In the genomic region with DNA sequence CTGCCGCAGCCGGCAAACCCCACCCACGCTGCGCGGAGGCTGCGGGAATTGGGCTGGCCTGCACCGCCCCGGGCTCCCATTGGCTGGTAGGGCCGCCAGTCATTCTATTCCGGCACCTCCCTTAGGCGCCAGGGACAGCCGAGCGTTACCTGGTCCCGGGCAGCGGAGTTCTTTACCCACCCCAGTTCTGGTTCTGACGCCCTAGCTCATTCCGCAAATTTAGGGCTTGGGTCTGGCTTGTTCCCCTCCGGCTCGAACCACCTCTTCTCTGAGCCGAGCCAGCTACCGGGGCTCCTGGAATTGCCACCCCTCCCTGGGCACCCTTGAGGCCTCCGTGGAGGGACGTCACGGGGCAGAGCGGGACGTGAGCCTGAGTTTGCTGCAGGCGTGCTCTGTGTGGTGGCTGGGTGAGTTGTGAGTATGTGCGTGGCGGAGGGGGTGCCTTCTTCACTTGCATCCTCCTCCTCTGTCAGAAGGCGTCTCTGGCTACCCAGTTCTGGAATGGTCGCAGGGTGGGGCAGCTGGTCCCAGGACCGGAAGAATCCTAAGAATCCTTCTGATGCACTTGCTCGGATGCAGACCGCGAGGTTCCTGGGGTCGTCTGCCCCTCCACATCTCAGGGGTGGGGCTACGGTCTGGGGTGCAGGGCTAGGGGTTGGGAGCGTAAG, we compare ENCODE assay signal across 1 cellular context.
A peak's percentile ranks its signal among the peaks of the same experiment; 100 is the strongest.
TF ChIP-seq lines count a peak whose summit lies in the region.

Gene PDZD7 (minus strand): TSS at position 2 of the 668 bp plus-strand sequence. CDS start 910 bp downstream, outside the sequence.
A gene with protein sequence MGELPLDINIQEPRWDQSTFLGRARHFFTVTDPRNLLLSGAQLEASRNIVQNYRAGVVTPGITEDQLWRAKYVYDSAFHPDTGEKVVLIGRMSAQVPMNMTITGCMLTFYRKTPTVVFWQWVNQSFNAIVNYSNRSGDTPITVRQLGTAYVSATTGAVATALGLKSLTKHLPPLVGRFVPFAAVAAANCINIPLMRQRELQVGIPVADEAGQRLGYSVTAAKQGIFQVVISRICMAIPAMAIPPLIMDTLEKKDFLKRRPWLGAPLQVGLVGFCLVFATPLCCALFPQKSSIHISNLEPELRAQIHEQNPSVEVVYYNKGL (plus strand): TSS at position 107 of the 668 bp plus-strand sequence. CDS start 3,461 bp downstream, outside the sequence.

TF ChIP-seq in GM12878, 131 proteins besides CTCF, POLR2A, EP300 and RAD21 (continued from another document and continues in another):
- TF ChIP-seq E2F4 (IDR thresholded peaks at IDR 0.05; ENCODE audit: low read depth, low read length) (no peak), BRCA1 (IDR thresholded peaks at IDR 0.05; ENCODE audit: low read depth, low read length) (no peak), TAF1 (IDR thresholded peaks at IDR 0.05; ENCODE audit: borderline replicate concordance, low read depth, low read length) (no peak), CHD2 (IDR thresholded peaks at IDR 0.05; ENCODE audit: borderline replicate concordance, low read depth, low read length) (peak; percentile 90), ASH2L (IDR thresholded peaks at IDR 0.05; ENCODE audit: borderline replicate concordance, low read depth) (no peak), GABPA (IDR thresholded peaks at IDR 0.05; ENCODE audit: low read depth) (no peak), ZSCAN29 (IDR thresholded peaks at IDR 0.05) (no peak), POLR2AphosphoS5 (IDR thresholded peaks at IDR 0.05; ENCODE audit: low read length) (no peak), BACH1 (IDR thresholded peaks at IDR 0.05; ENCODE audit: borderline replicate concordance) (no peak), CHD1 (IDR thresholded peaks at IDR 0.05; ENCODE audit: low read depth, low read length) (no peak), FOS (IDR thresholded peaks at IDR 0.05; ENCODE audit: borderline replicate concordance, extremely low read depth, insufficient read length) (peak; percentile 67), CEBPB (IDR thresholded peaks at IDR 0.05; ENCODE audit: borderline replicate concordance in 1 of 2, low read depth in 2 of 2, low read length in 2 of 2) (no peak), CBFB (IDR thresholded peaks at IDR 0.05; ENCODE audit: low read depth) (no peak), SMC3 (IDR thresholded peaks at IDR 0.05; ENCODE audit: borderline replicate concordance, low read length) (no peak), SMAD5 (IDR thresholded peaks at IDR 0.05; ENCODE audit: low read depth) (no peak), ZBED1 (IDR thresholded peaks at IDR 0.05; ENCODE audit: borderline replicate concordance) (no peak), CHD4 (IDR thresholded peaks at IDR 0.05) (no peak), GATAD2B (conservative IDR thresholded peaks at IDR 0.05; ENCODE audit: low read depth) (no peak), CREM (IDR thresholded peaks at IDR 0.05; ENCODE audit: low read depth) (no peak), ETV6 (conservative IDR thresholded peaks at IDR 0.05 in 1 of 2, IDR thresholded peaks at IDR 0.05 in 1 of 2; ENCODE audit: borderline replicate concordance in 1 of 2, low read depth in 1 of 2) (no peak), BHLHE40 (IDR thresholded peaks at IDR 0.05; ENCODE audit: borderline replicate concordance in 1 of 2, low read depth in 2 of 2, low read length in 1 of 2) (peak in 1 of 2 experiments; percentile 13; a peak in 1 of 4 replicates), TARDBP (IDR thresholded peaks at IDR 0.05; ENCODE audit: borderline replicate concordance) (no peak), MEF2A (IDR thresholded peaks at IDR 0.05; ENCODE audit: insufficient read depth, low read depth, low read length) (no peak), POLR2AphosphoS2 (IDR thresholded peaks at IDR 0.05; ENCODE audit: low read depth, low read length) (no peak), NBN (IDR thresholded peaks at IDR 0.05) (no peak), MYC (IDR thresholded peaks at IDR 0.05; ENCODE audit: insufficient read depth, insufficient read length, insufficient replicate concordance, low read length, severe bottlenecking) (peak; percentile 21), ZNF207 (IDR thresholded peaks at IDR 0.05; ENCODE audit: borderline replicate concordance) (no peak), RBBP5 (conservative IDR thresholded peaks at IDR 0.05) (no peak), NR2F1 (conservative IDR thresholded peaks at IDR 0.05) (no peak)
- TF ChIP-seq, protein P1, sequence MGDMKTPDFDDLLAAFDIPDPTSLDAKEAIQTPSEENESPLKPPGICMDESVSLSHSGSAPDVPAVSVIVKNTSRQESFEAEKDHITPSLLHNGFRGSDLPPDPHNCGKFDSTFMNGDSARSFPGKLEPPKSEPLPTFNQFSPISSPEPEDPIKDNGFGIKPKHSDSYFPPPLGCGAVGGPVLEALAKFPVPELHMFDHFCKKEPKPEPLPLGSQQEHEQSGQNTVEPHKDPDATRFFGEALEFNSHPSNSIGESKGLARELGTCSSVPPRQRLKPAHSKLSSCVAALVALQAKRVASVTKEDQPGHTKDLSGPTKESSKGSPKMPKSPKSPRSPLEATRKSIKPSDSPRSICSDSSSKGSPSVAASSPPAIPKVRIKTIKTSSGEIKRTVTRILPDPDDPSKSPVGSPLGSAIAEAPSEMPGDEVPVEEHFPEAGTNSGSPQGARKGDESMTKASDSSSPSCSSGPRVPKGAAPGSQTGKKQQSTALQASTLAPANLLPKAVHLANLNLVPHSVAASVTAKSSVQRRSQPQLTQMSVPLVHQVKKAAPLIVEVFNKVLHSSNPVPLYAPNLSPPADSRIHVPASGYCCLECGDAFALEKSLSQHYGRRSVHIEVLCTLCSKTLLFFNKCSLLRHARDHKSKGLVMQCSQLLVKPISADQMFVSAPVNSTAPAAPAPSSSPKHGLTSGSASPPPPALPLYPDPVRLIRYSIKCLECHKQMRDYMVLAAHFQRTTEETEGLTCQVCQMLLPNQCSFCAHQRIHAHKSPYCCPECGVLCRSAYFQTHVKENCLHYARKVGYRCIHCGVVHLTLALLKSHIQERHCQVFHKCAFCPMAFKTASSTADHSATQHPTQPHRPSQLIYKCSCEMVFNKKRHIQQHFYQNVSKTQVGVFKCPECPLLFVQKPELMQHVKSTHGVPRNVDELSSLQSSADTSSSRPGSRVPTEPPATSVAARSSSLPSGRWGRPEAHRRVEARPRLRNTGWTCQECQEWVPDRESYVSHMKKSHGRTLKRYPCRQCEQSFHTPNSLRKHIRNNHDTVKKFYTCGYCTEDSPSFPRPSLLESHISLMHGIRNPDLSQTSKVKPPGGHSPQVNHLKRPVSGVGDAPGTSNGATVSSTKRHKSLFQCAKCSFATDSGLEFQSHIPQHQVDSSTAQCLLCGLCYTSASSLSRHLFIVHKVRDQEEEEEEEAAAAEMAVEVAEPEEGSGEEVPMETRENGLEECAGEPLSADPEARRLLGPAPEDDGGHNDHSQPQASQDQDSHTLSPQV (IDR thresholded peaks at IDR 0.05), result no peak
- TF ChIP-seq, protein P2, sequence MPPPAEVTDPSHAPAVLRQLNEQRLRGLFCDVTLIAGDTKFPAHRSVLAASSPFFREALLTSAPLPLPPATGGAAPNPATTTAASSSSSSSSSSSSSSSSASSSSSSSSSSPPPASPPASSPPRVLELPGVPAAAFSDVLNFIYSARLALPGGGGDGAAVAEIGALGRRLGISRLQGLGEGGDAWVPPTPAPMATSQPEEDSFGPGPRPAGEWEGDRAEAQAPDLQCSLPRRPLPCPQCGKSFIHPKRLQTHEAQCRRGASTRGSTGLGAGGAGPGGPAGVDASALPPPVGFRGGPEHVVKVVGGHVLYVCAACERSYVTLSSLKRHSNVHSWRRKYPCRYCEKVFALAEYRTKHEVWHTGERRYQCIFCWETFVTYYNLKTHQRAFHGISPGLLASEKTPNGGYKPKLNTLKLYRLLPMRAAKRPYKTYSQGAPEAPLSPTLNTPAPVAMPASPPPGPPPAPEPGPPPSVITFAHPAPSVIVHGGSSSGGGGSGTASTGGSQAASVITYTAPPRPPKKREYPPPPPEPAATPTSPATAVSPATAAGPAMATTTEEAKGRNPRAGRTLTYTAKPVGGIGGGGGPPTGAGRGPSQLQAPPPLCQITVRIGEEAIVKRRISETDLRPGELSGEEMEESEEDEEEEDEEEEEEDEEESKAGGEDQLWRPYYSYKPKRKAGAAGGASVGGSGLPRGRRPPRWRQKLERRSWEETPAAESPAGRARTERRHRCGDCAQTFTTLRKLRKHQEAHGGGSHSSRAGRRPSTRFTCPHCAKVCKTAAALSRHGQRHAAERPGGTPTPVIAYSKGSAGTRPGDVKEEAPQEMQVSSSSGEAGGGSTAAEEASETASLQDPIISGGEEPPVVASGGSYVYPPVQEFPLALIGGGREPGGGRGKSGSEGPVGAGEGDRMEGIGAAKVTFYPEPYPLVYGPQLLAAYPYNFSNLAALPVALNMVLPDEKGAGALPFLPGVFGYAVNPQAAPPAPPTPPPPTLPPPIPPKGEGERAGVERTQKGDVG (CRISPR knock-in tag; IDR thresholded peaks at IDR 0.05), result no peak
- TF ChIP-seq, protein P3, sequence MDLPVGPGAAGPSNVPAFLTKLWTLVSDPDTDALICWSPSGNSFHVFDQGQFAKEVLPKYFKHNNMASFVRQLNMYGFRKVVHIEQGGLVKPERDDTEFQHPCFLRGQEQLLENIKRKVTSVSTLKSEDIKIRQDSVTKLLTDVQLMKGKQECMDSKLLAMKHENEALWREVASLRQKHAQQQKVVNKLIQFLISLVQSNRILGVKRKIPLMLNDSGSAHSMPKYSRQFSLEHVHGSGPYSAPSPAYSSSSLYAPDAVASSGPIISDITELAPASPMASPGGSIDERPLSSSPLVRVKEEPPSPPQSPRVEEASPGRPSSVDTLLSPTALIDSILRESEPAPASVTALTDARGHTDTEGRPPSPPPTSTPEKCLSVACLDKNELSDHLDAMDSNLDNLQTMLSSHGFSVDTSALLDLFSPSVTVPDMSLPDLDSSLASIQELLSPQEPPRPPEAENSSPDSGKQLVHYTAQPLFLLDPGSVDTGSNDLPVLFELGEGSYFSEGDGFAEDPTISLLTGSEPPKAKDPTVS (IDR thresholded peaks at IDR 0.05; ENCODE audit: low read depth, low read length), result no peak
- TF ChIP-seq, protein P4, sequence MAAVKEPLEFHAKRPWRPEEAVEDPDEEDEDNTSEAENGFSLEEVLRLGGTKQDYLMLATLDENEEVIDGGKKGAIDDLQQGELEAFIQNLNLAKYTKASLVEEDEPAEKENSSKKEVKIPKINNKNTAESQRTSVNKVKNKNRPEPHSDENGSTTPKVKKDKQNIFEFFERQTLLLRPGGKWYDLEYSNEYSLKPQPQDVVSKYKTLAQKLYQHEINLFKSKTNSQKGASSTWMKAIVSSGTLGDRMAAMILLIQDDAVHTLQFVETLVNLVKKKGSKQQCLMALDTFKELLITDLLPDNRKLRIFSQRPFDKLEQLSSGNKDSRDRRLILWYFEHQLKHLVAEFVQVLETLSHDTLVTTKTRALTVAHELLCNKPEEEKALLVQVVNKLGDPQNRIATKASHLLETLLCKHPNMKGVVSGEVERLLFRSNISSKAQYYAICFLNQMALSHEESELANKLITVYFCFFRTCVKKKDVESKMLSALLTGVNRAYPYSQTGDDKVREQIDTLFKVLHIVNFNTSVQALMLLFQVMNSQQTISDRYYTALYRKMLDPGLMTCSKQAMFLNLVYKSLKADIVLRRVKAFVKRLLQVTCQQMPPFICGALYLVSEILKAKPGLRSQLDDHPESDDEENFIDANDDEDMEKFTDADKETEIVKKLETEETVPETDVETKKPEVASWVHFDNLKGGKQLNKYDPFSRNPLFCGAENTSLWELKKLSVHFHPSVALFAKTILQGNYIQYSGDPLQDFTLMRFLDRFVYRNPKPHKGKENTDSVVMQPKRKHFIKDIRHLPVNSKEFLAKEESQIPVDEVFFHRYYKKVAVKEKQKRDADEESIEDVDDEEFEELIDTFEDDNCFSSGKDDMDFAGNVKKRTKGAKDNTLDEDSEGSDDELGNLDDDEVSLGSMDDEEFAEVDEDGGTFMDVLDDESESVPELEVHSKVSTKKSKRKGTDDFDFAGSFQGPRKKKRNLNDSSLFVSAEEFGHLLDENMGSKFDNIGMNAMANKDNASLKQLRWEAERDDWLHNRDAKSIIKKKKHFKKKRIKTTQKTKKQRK (IDR thresholded peaks at IDR 0.05; ENCODE audit: low read depth, low read length), result no peak
- TF ChIP-seq, protein P5, sequence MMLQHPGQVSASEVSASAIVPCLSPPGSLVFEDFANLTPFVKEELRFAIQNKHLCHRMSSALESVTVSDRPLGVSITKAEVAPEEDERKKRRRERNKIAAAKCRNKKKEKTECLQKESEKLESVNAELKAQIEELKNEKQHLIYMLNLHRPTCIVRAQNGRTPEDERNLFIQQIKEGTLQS (IDR thresholded peaks at IDR 0.05; ENCODE audit: borderline replicate concordance, extremely low read depth, low read depth, low read length), result no peak
- TF ChIP-seq, protein P6, sequence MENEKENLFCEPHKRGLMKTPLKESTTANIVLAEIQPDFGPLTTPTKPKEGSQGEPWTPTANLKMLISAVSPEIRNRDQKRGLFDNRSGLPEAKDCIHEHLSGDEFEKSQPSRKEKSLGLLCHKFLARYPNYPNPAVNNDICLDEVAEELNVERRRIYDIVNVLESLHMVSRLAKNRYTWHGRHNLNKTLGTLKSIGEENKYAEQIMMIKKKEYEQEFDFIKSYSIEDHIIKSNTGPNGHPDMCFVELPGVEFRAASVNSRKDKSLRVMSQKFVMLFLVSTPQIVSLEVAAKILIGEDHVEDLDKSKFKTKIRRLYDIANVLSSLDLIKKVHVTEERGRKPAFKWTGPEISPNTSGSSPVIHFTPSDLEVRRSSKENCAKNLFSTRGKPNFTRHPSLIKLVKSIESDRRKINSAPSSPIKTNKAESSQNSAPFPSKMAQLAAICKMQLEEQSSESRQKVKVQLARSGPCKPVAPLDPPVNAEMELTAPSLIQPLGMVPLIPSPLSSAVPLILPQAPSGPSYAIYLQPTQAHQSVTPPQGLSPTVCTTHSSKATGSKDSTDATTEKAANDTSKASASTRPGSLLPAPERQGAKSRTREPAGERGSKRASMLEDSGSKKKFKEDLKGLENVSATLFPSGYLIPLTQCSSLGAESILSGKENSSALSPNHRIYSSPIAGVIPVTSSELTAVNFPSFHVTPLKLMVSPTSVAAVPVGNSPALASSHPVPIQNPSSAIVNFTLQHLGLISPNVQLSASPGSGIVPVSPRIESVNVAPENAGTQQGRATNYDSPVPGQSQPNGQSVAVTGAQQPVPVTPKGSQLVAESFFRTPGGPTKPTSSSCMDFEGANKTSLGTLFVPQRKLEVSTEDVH (IDR thresholded peaks at IDR 0.05; ENCODE audit: low read depth, partially characterized antibody), result no peak
